In the genomic region with DNA sequence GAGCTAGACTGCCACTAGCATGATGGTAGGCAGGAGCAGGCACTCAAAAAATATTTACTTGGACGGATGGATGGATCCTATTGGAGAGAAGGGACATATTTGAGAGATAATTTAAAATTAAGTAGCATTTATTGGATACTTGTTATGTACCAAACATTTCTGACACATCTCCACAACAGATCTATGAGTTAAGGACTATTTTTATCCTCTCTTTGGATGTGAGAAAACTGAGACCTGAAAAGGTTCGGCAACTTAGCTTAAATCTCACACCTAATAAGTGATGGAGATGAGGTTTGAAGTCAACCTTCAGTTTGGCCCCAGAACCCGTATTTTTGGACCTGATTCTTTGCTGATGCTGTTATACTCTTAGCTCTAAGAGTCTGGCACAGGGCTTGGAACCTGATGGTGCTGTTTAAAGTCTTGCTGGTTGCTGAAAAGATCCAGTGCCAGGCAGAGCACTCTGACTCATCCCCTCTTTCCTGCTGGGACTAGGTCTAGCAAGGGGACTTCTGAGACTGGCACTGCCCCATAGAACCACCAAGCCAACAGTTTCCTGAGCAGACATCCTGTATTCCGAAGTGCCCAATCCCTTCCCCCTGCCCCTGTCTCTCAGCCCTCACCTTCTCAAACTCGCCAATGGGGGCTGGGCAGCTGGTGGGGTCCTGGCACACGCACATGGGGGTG, we compare ENCODE assay signal across 12 cellular contexts. TPM values are rescaled to one million over a fixed set of nuclear protein-coding genes. Genes with fewer than 3 reads are reported as not detected.
DNase-seq lines count a peak whose midpoint lies in the region; ATAC-seq, FAIRE-seq and TF ChIP-seq lines count a peak whose summit lies in the region.
"Had no signal": no experiment of that assay in that cellular context is flagged by ENCODE, and none has a peak within 500 bp of the region (broad histone marks: within the 10 kb centered on the region; RNA-seq: fewer than 3 reads in every experiment).

No MANE protein-coding gene starts in this region.

- H3K9me3 ChIP-seq in astrocyte (ENCODE audit: insufficient read depth, low read depth, low read length) = no peaks in the 10 kb centered on the region
- no peaks in the 10 kb centered on the region for H3K9me3 ChIP-seq in right cardiac atrium (ENCODE audit: control insufficient read depth, low read length)
- no peaks in the 10 kb centered on the region for H3K9me3 ChIP-seq in sigmoid colon

- ATAC-seq in right cardiac atrium (peak; percentile 27 to 41), GM21423 (IDR thresholded peaks at IDR 0.05; ENCODE audit: unreplicated experiment) (no peak), GM19324 (IDR thresholded peaks at IDR 0.05; ENCODE audit: low FRiP score, unreplicated experiment) (no peak)

- TF ChIP-seq POLR2A in H54 (IDR thresholded peaks at IDR 0.05; ENCODE audit: low read depth, low read length) = no peak
- TF ChIP-seq POLR2A in sigmoid colon (IDR thresholded peaks at IDR 0.05) = no peak

- H2AFZ ChIP-seq in astrocyte (ENCODE audit: low read depth, low read length) = no peak overlapping the region

- 56% methylated on average over 6 of the region's 6 CpGs for WGBS in right cardiac atrium
- 68 to 82% methylated on average over 6 of the region's 6 CpGs for WGBS in sigmoid colon, 2 donors

- peak overlapping the region; percentile 94 for H3K27ac Mint-ChIP-seq in astrocyte (ENCODE audit: unreplicated experiment)
- H3K27ac Mint-ChIP-seq: stimulated activated naive CD8-positive, alpha-beta T cell treated with anti-CD3 and anti-CD28 coated beads, Interleukin-15, Interleukin-2, amounts not matched to agents 100 ng/mL and 50 ng/mL, for 24 hours had no signal

- H3K4me3 ChIP-seq in astrocyte (ENCODE audit: insufficient read depth, low read depth, low read length) (no peak overlapping the region), right cardiac atrium (ENCODE audit: low read length) (no peak overlapping the region), sigmoid colon (no peak overlapping the region)

- H3K4me1 ChIP-seq in astrocyte (ENCODE audit: insufficient read depth, low read length) = peaks cover 71% of the 10 kb centered on the region
- peaks cover 47% of the 10 kb centered on the region for H3K4me1 ChIP-seq in right cardiac atrium (ENCODE audit: control insufficient read depth, insufficient read depth, low read length)
- H3K4me1 ChIP-seq in sigmoid colon = peaks cover 0 to 91% (median 82%) of the 10 kb centered on the region in 4 donors

- peaks cover 80% of the 10 kb centered on the region for H3K4me1 Mint-ChIP-seq in astrocyte (ENCODE audit: low read depth, unreplicated experiment)
- H3K4me1 Mint-ChIP-seq: CD4-positive, CD25-positive, alpha-beta regulatory T cell had no signal

- H3K27me3 Mint-ChIP-seq in astrocyte (ENCODE audit: low read depth, unreplicated experiment) = no peaks in the 10 kb centered on the region
- H3K27me3 Mint-ChIP-seq: stimulated activated naive CD8-positive, alpha-beta T cell treated with anti-CD3 and anti-CD28 coated beads, Interleukin-15, Interleukin-2, amounts not matched to agents 100 ng/mL and 50 ng/mL, for 24 hours had no signal

- H3K9ac ChIP-seq in astrocyte (ENCODE audit: low read length) = peak overlapping the region; percentile 72

- H3K27ac ChIP-seq in astrocyte (ENCODE audit: low read depth, low read length) (peak overlapping the region; percentile 83), right cardiac atrium (ENCODE audit: low read length) (peak overlapping the region; percentile 76), sigmoid colon (peak overlapping the region; percentile 72 to 95 (median 90))

- peaks cover 55% of the 10 kb centered on the region for H3K36me3 Mint-ChIP-seq in astrocyte (ENCODE audit: low read depth, unreplicated experiment)
- H3K36me3 Mint-ChIP-seq: CD4-positive, CD25-positive, alpha-beta regulatory T cell had no signal

- no peak for FAIRE-seq in H54 (lab: Jason Lieb, UNC)
- no peak for FAIRE-seq in astrocyte (lab: Jason Lieb, UNC)

- no peak for TF ChIP-seq EP300 in sigmoid colon (IDR thresholded peaks at IDR 0.05)

- H3K27me3 ChIP-seq in astrocyte (ENCODE audit: insufficient read depth, low read length) (no peaks in the 10 kb centered on the region), right cardiac atrium (ENCODE audit: control insufficient read depth, insufficient read depth) (no peaks in the 10 kb centered on the region), sigmoid colon (no peaks in the 10 kb centered on the region)

- peak overlapping the region; percentile 32 for H3K4me2 ChIP-seq in astrocyte (ENCODE audit: low read length)

- no peak overlapping the region for H3K4me3 Mint-ChIP-seq in astrocyte (ENCODE audit: unreplicated experiment)
- H3K4me3 Mint-ChIP-seq: CD4-positive, CD25-positive, alpha-beta regulatory T cell; stimulated activated naive CD8-positive, alpha-beta T cell treated with anti-CD3 and anti-CD28 coated beads, Interleukin-15, Interleukin-2, amounts not matched to agents 100 ng/mL and 50 ng/mL, for 24 hours had no signal

- DNase-seq in H54 (ENCODE audit: insufficient read length, low spot score) (peak; percentile 51), astrocyte (ENCODE audit: low read depth) (no peak), right cardiac atrium (no peak), sigmoid colon (no peak), iPS-NIHi7 (ENCODE audit: extremely low spot score) (no peak), NCI-H2227 treated with DMSO at 0.1 percent for 48 hours (lab: John Stamatoyannopoulos, UW) (no peak)
- DNase-seq: activated CD4-positive, alpha-beta T cell treated with anti-CD3 and anti-CD28 coated beads, Interleukin-2, amount 50 U/mL, for 4 hours; CD4-positive, CD25-positive, alpha-beta regulatory T cell; NCI-H1105 treated with DMSO at 0.1 percent for 48 hours had no signal

- H3K79me2 ChIP-seq in astrocyte (ENCODE audit: insufficient read depth, low read length) = peaks cover 87% of the 10 kb centered on the region

- no peaks in the 10 kb centered on the region for H3K9me3 Mint-ChIP-seq in astrocyte (ENCODE audit: unreplicated experiment)
- H3K9me3 Mint-ChIP-seq: CD4-positive, CD25-positive, alpha-beta regulatory T cell; stimulated activated naive CD8-positive, alpha-beta T cell treated with anti-CD3 and anti-CD28 coated beads, Interleukin-15, Interleukin-2, amounts not matched to agents 100 ng/mL and 50 ng/mL, for 24 hours had no signal

- peaks cover 96% of the 10 kb centered on the region for H4K20me1 ChIP-seq in astrocyte (ENCODE audit: insufficient read depth, low read length)

- TF ChIP-seq CTCF in astrocyte (IDR thresholded peaks at IDR 0.05; ENCODE audit: insufficient read depth, low read depth, low read length) (no peak), sigmoid colon (IDR thresholded peaks at IDR 0.05) (no peak)

- H3K36me3 ChIP-seq in astrocyte (ENCODE audit: insufficient read depth, low read length) (peaks cover 90% of the 10 kb centered on the region), sigmoid colon (peaks cover 11 to 84% (median 48%) of the 10 kb centered on the region in 4 donors)

- intact Hi-C loops in right cardiac atrium (cut with DNase I) = no loop called here
- intact Hi-C loops in sigmoid colon (cut with DNase I) = no loop called here

RNA-seq across cellular contexts. Expression of a gene that starts 15.6 kb away (rescaled TPM):
- total RNA-seq in astrocyte = 15,667 and 20,724 TPM in 2 replicates
- 100 to 1,000 TPM; 440 to 896 (median 629) TPM for total RNA-seq in right cardiac atrium
- polyA plus RNA-seq in right cardiac atrium = 301 TPM
- total RNA-seq in sigmoid colon = 100 to 1,000 TPM; 168 to 821 (median 339) TPM
- polyA plus RNA-seq in sigmoid colon = 100 to 1,000 TPM in 1 of 3 donors, 10 to 100 TPM in 2; 47.6 to 272 (median 70.9) TPM
- polyA plus RNA-seq: CD4-positive, CD25-positive, alpha-beta regulatory T cell had no signal

Comparison
In these comparisons a context has a peak if more than half of its experiments do, and no peak if none do; other contexts are left out.
1. ATAC-seq: peak in right cardiac atrium (2 of 2); none in GM21423 (single experiment) and GM19324 (single experiment).
2. RNA of a gene that starts 15.6 kb away (total RNA-seq): 15,667 to 20,724 TPM in astrocyte; 440 to 896 TPM in right cardiac atrium and 168 to 821 TPM in sigmoid colon; every median in the first group is over 10 times any median in the second.
3. Peak in every context shown above with its lines, with median percentiles within 50 percentile points of each other: H3K27ac ChIP-seq.